8 cellular contexts compared by ENCODE assay signal in the genomic region with DNA sequence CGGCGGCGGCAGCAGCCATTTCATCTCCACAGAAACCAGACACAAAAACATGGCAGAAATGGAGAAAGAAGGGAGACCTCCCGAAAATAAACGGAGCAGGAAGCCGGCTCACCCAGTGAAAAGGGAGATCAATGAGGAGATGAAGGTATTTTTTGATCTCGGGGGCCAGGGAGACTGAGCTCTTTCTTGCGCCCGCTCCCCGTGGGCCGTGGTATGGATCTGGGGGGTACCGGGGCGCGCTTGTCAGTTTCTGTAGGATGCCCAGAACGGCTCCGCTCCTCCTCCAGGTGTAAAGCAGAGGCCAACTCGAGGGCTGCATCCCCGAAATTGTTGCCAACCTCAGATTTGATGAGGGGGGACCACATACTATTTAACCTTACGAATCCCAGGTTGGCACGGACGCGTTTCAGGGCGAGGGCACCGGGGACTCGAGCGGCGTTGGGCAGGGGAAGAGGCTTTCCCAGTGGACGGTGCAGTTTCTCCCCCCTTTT. TPM values are rescaled to one million over a fixed set of nuclear protein-coding genes. Genes with fewer than 3 reads are reported as not detected.
A peak's percentile ranks its signal among the peaks of the same experiment; 100 is the strongest.
DNase-seq lines count a peak whose midpoint lies in the region; ATAC-seq and TF ChIP-seq lines count a peak whose summit lies in the region.

No MANE protein-coding gene starts in this region.

- peaks cover 17 to 26% of the 10 kb centered on the region in 2 experiments for H3K4me1 ChIP-seq in HCT116 (ENCODE audit: control insufficient read depth in 1 of 2, insufficient read depth in 2 of 2, low read length in 2 of 2)

- peak overlapping the region; percentile 89 for H3K4me2 ChIP-seq in HCT116 (ENCODE audit: low read length)

- H3K27me3 ChIP-seq in HCT116 (ENCODE audit: insufficient read depth, low read length) = no peaks in the 10 kb centered on the region

- H3K9me3 Mint-ChIP-seq in T-cell = no peaks in the 10 kb centered on the region

- H3K4me1 Mint-ChIP-seq in T-cell = peaks cover 20 to 27% (median 25%) of the 10 kb centered on the region in 3 donors

- POLR2A ChIA-PET in HCT116 (lab: Charles Lee) (no interaction called here), T-cell (lab: Charles Lee) (no interaction called here)

- H3K4me3 Mint-ChIP-seq in T-cell = peak overlapping the region; percentile 82 to 84 (median 84)

- H3K36me3 Mint-ChIP-seq in T-cell = no peaks in the 10 kb centered on the region

- CTCF ChIA-PET in HCT116 (lab: Charles Lee) (no interaction called here), T-cell (lab: Charles Lee) (no interaction called here)

- H3K9ac ChIP-seq in HCT116 (ENCODE audit: low read length) = peak overlapping the region; percentile 61

- no peak for TF ChIP-seq POLR2A in HCT116 (IDR thresholded peaks at IDR 0.05; ENCODE audit: borderline replicate concordance, extremely low read depth, insufficient read depth, insufficient read length)

- BruUV-seq in HCT116 (replicated peaks; lab: Mats Ljungman, UMichigan) = no TSS peak

- H3K9me3 ChIP-seq in HCT116 (ENCODE audit: control insufficient read depth in 1 of 2, insufficient read depth in 1 of 2, low read depth in 1 of 2, low read length in 2 of 2) = no peaks in the 10 kb centered on the region

- no peaks in the 10 kb centered on the region for H3K36me3 ChIP-seq in HCT116 (ENCODE audit: control insufficient read depth in 1 of 2, insufficient read depth in 2 of 2, low read length in 2 of 2)

- ATAC-seq in HCT116 (peak; percentile 11; the same call in 1 of the 2 replicates), T-cell (replicated peaks in 1 of 4) (peak; percentile 4 to 26 (median 20))

- peak overlapping the region; percentile 75 to 79 for H3K4me3 ChIP-seq in HCT116 (replicated peaks in 1 of 2; ENCODE audit: low read depth in 1 of 2, low read length in 2 of 2)
- H3K4me3 ChIP-seq in foreskin fibroblast (ENCODE audit: low read depth in 1 of 2, low read length in 2 of 2) = peak overlapping the region; percentile 81 to 87

- intact Hi-C loops in HCT116 (cut with micrococcal nuclease) (no loop called here), posterior cingulate gyrus (cut with DNase I) (loop anchor here (10.0 kb wide), 3 partner anchors 64 to 376 kb away; a partner anchor contains a TSS)

- H2AFZ ChIP-seq in HCT116 (ENCODE audit: low read depth, low read length, poor library complexity, severe bottlenecking) = peak overlapping the region; percentile 86

- no peaks in the 10 kb centered on the region for H4K20me1 ChIP-seq in HCT116 (ENCODE audit: insufficient read depth)

- H3K27ac ChIP-seq in HCT116 (ENCODE audit: low read depth, low read length) = peak overlapping the region; percentile 41; the same call in 1 of the 2 replicates

- DNase-seq in HCT116 (ENCODE audit: low read depth, low spot score) (no peak), T-cell (peak in 2 of 34 experiments; percentile 2 to 16), foreskin fibroblast (no peak), posterior cingulate gyrus (peak in 6 of 10 donors; percentile 12 to 75 (median 38)), NCI-H2081 (lab: John Stamatoyannopoulos, UW) (no peak), occipital lobe (lab: John Stamatoyannopoulos, UW) (no peak)
- DNase-seq in activated effector memory CD4-positive, alpha-beta T cell treated with Interleukin-2 at 50 U/mL for 16 hours = no peak
- DNase-seq in stimulated activated CD4-positive, alpha-beta T cell treated with anti-CD3 and anti-CD28 coated beads, Interleukin-2, amount 100 ng/mL, for 24 hours = no peak

- H3K9me2 ChIP-seq in HCT116 (ENCODE audit: insufficient read depth) = no peaks in the 10 kb centered on the region

- no peak for TF ChIP-seq RAD21 in HCT116 (IDR thresholded peaks at IDR 0.05; ENCODE audit: low read depth)

- H3K27ac Mint-ChIP-seq in T-cell = peak overlapping the region in 1 of 2 donors; percentile 28

- RAD21 ChIA-PET in HCT116 (lab: Charles Lee; ENCODE audit: low non-redundant PET in 1 of 2, low total read pairs in 2 of 2, uncharacterized antibody in 2 of 2, unreplicated experiment in 2 of 2) = no interaction called here

- TF ChIP-seq CTCF in HCT116 (IDR thresholded peaks at IDR 0.05 in 2 of 3, conservative IDR thresholded peaks at IDR 0.05 in 1 of 3; ENCODE audit: borderline replicate concordance in 1 of 3, insufficient read depth in 1 of 3, low read depth in 2 of 3, low read length in 2 of 3) (no peak), foreskin fibroblast (IDR thresholded peaks at IDR 0.05; ENCODE audit: low read depth, low read length) (no peak)

- H3K79me2 ChIP-seq in HCT116 (ENCODE audit: insufficient read depth, low read length) = no peaks in the 10 kb centered on the region

- peaks cover 32 to 53% of the 10 kb centered on the region in 2 donors for H3K27me3 Mint-ChIP-seq in T-cell

TF ChIP-seq in HCT116, 20 proteins besides CTCF, POLR2A, EP300 and RAD21:
- no peak for TF ChIP-seq EGR1 (IDR thresholded peaks at IDR 0.05; ENCODE audit: low read depth)
- TF ChIP-seq YY1 (IDR thresholded peaks at IDR 0.05; ENCODE audit: extremely low read depth, insufficient replicate concordance, low read depth, low read length) = peak; percentile 70
- TF ChIP-seq, protein P1, sequence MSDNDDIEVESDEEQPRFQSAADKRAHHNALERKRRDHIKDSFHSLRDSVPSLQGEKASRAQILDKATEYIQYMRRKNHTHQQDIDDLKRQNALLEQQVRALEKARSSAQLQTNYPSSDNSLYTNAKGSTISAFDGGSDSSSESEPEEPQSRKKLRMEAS (IDR thresholded peaks at IDR 0.05) = no peak
- no peak for TF ChIP-seq CEBPB (IDR thresholded peaks at IDR 0.05; ENCODE audit: low read depth)

RNA-seq across cellular contexts. Expression of a gene that starts 0.7 kb away (rescaled TPM):
- 2.6 TPM for total RNA-seq in HCT116 (2021; ENCODE audit: unreplicated experiment)
- 0.45 and 0.91 TPM in 2 replicates for polyA plus RNA-seq in HCT116 (2012)
- total RNA-seq in T-cell = under 1 TPM; 0.30 to 0.95 (median 0.46) TPM
- 56.9 TPM for total RNA-seq in occipital lobe

RNA-seq across cellular contexts. Expression of a gene that starts 31.2 kb away (rescaled TPM):
- total RNA-seq in HCT116 (2021; ENCODE audit: unreplicated experiment) (12.2 TPM), T-cell (10 to 100 TPM; 10.8 to 13.6 (median 11.8) TPM), occipital lobe (11.5 TPM)
- polyA plus RNA-seq in HCT116 (2012) = 6.2 and 7.7 TPM in 2 replicates

Comparison
In these comparisons a context has a peak if more than half of its experiments do, and no peak if none do; other contexts are left out.
1. DNase-seq: peak in posterior cingulate gyrus (6 of 10); none in HCT116 (single experiment), foreskin fibroblast (0 of 2), activated effector memory CD4-positive, alpha-beta T cell treated with Interleukin-2 at 50 U/mL for 16 hours (single experiment), stimulated activated CD4-positive, alpha-beta T cell treated with anti-CD3 and anti-CD28 coated beads, Interleukin-2, amount 100 ng/mL, for 24 hours (0 of 2), NCI-H2081 (0 of 2) and occipital lobe (single experiment).
2. RNA of a gene that starts 0.7 kb away (total RNA-seq): 56.9 TPM in occipital lobe (single experiment); 2.6 TPM in HCT116 (single experiment) and 0.30 to 0.95 TPM in T-cell; every median in the first group is over 10 times any median in the second.